Comparison of ENCODE assay signal across 8 cellular contexts in genomic region chr4:184416913-184417734, GRCh38. TPM values are rescaled to one million over a fixed set of nuclear protein-coding genes. Genes with fewer than 3 reads are reported as not detected.
A peak's percentile ranks its signal among the peaks of the same experiment; 100 is the strongest.
DNase-seq lines count a peak whose midpoint lies in the region; ATAC-seq, FAIRE-seq and TF ChIP-seq lines count a peak whose summit lies in the region.

No MANE protein-coding gene starts in this region.

- H3K27ac ChIP-seq in muscle layer of duodenum (ENCODE audit: low read length) = peak overlapping the region; percentile 81

- no peaks in the 10 kb centered on the region for H3K27me3 ChIP-seq in muscle layer of duodenum (ENCODE audit: low read depth, low read length)

- peak overlapping the region; percentile 37 to 40 for H3K4me3 ChIP-seq in muscle layer of duodenum (ENCODE audit: low read depth in 1 of 2, low read length in 2 of 2)

- H3K36me3 Mint-ChIP-seq in activated naive CD8-positive, alpha-beta T cell treated with anti-CD3 and anti-CD28 coated beads, Interleukin-2, amount 50 U/mL, for 24 hours (ENCODE audit: low read depth) = peaks cover 34% of the 10 kb centered on the region

- H3K4me3 Mint-ChIP-seq in activated naive CD8-positive, alpha-beta T cell treated with anti-CD3 and anti-CD28 coated beads, Interleukin-2, amount 50 U/mL, for 24 hours = peak overlapping the region; percentile 75

- H3K9me3 ChIP-seq in muscle layer of duodenum (ENCODE audit: control insufficient read depth in 1 of 2, low read length in 2 of 2) = no peaks in the 10 kb centered on the region

- H3K27me3 Mint-ChIP-seq in activated naive CD8-positive, alpha-beta T cell treated with anti-CD3 and anti-CD28 coated beads, Interleukin-2, amount 50 U/mL, for 24 hours = no peaks in the 10 kb centered on the region

- no peak for DNase-seq in GM12891 (ENCODE audit: insufficient read length, low spot score)
- peak; percentile 93 for DNase-seq in OCI-M1 (lab: John Stamatoyannopoulos, UW)
- peak; percentile 41 for DNase-seq in activated naive CD8-positive, alpha-beta T cell treated with anti-CD3 and anti-CD28 coated beads, Interleukin-2, amount 50 U/mL, for 24 hours
- DNase-seq in midbrain (lab: John Stamatoyannopoulos, UW) = no peak
- DNase-seq in frontal cortex (ENCODE audit: low spot score in 2 of 2) = no peak
- no peak for DNase-seq in DMS153 (lab: John Stamatoyannopoulos, UW)

- H3K27ac Mint-ChIP-seq in activated naive CD8-positive, alpha-beta T cell treated with anti-CD3 and anti-CD28 coated beads, Interleukin-2, amount 50 U/mL, for 24 hours = peak overlapping the region; percentile 94

- peaks cover 18 to 27% of the 10 kb centered on the region in 2 donors for H3K36me3 ChIP-seq in muscle layer of duodenum (ENCODE audit: control insufficient read depth in 1 of 2, insufficient read depth in 2 of 2, low read length in 2 of 2)

- H3K9me3 Mint-ChIP-seq in activated naive CD8-positive, alpha-beta T cell treated with anti-CD3 and anti-CD28 coated beads, Interleukin-2, amount 50 U/mL, for 24 hours = no peaks in the 10 kb centered on the region

- FAIRE-seq in GM12891 (lab: Jason Lieb, UNC) = peak; percentile 23
- no peak for FAIRE-seq in frontal cortex (lab: Jason Lieb, UNC)

- peaks cover 15 to 17% of the 10 kb centered on the region in 2 donors for H3K4me1 ChIP-seq in muscle layer of duodenum (ENCODE audit: control insufficient read depth in 1 of 2, insufficient read depth in 2 of 2, low read length in 2 of 2)

- ATAC-seq in HG02623 (IDR thresholded peaks at IDR 0.05; ENCODE audit: unreplicated experiment) = peak; percentile 40
- peak; percentile 59 for ATAC-seq in activated naive CD8-positive, alpha-beta T cell treated with anti-CD3 and anti-CD28 coated beads, Interleukin-2, amount 50 U/mL, for 24 hours

- TF ChIP-seq POLR2A in GM12891 (IDR thresholded peaks at IDR 0.05; ENCODE audit: low read depth, low read length) = peak; percentile 22; the same call in 1 of the 2 replicates

- H3K4me1 Mint-ChIP-seq in activated naive CD8-positive, alpha-beta T cell treated with anti-CD3 and anti-CD28 coated beads, Interleukin-2, amount 50 U/mL, for 24 hours = peaks cover 82% of the 10 kb centered on the region

TF ChIP-seq in GM12891, 5 proteins besides CTCF, POLR2A, EP300 and RAD21:
- TF ChIP-seq SPI1 (IDR thresholded peaks at IDR 0.05; ENCODE audit: low read depth, low read length) = no peak
- 0 out of 2 replicates have a peak, but pooled peaks have one; percentile 65 for TF ChIP-seq POU2F2 (IDR thresholded peaks at IDR 0.05; ENCODE audit: low read depth, low read length)
- TF ChIP-seq TAF1 (IDR thresholded peaks at IDR 0.05; ENCODE audit: low read depth, low read length) = no peak; the same call in 1 of the 2 replicates
- peak; percentile 23 for TF ChIP-seq PAX5 (IDR thresholded peaks at IDR 0.05; ENCODE audit: insufficient read depth, low read length, severe bottlenecking)
- no peak for TF ChIP-seq POLR2AphosphoS5 (IDR thresholded peaks at IDR 0.05; ENCODE audit: low read depth, low read length)

RNA-seq across cellular contexts. Expression of gene IRF2, which starts 57.2 kb away (rescaled TPM):
- polyA plus RNA-seq in GM12891 (2012; ENCODE audit: low read depth, missing spikeins) = 53.8 TPM
- 7.3 TPM for total RNA-seq in frontal cortex

Comparison
In these comparisons a context has a peak if more than half of its experiments do, and no peak if none do; other contexts are left out.
1. DNase-seq: peak in OCI-M1 (single experiment) and activated naive CD8-positive, alpha-beta T cell treated with anti-CD3 and anti-CD28 coated beads, Interleukin-2, amount 50 U/mL, for 24 hours (single experiment); none in GM12891 (single experiment), midbrain (single experiment), frontal cortex (0 of 2) and DMS153 (single experiment).